15 cellular contexts compared by ENCODE assay signal in the genomic region with DNA sequence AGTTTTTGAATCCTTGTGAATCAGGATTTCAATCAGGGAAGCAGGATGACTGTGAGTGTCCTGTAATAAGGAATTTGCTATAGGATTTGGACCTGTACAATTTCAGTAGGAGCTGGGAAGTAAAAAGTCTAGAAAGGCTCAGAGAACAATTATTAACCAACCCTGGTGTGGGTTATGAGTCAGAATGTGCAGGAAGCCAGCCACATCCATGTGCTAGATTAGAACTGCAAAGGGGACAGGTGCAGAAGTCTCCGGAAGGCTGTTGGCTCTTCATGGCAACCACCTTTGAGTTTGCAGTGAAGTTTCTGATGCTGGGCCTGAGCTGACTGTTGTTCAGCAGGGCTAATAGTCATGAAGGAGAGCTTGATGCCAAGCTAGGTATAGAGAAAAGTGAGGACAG.
DNase-seq lines count a peak whose midpoint lies in the region; ATAC-seq and TF ChIP-seq lines count a peak whose summit lies in the region.
"Had no signal": no experiment of that assay in that cellular context is flagged by ENCODE, and none has a peak within 500 bp of the region (broad histone marks: within the 10 kb centered on the region; RNA-seq: fewer than 3 reads in every experiment).

No MANE protein-coding gene starts in this region.

- H3K36me3 ChIP-seq in breast epithelium (no peaks in the 10 kb centered on the region), RWPE2 (ENCODE audit: low read depth) (no peaks in the 10 kb centered on the region)
- H3K36me3 ChIP-seq: esophagus squamous epithelium, ovary had no signal

- H3K9me3 ChIP-seq in breast epithelium (peaks cover 5 to 9% of the 10 kb centered on the region in 2 donors), RWPE2 (ENCODE audit: severe bottlenecking) (no peaks in the 10 kb centered on the region)
- H3K9me3 ChIP-seq: ovary had no signal

- no peaks in the 10 kb centered on the region for H3K27me3 Mint-ChIP-seq in MCF 10A (ENCODE audit: insufficient read depth, unreplicated experiment)

- peaks cover 40% of the 10 kb centered on the region for H3K4me1 Mint-ChIP-seq in MCF 10A (ENCODE audit: insufficient read depth, unreplicated experiment)

- no peak overlapping the region for H3K27ac Mint-ChIP-seq in MCF 10A (ENCODE audit: low read depth, unreplicated experiment)
- H3K27ac Mint-ChIP-seq: CD8-positive, alpha-beta T cell had no signal

- POLR2A ChIA-PET in MCF 10A (lab: Yijun Ruan, JAX) = interaction anchor here (0.6 to 1.5 kb wide), 3 partner anchors 18 to 705 kb away, joined by 4 to 5 read pairs (median 5); no protein-coding TSS in a partner anchor

- no peaks in the 10 kb centered on the region for H3K36me3 Mint-ChIP-seq in MCF 10A (ENCODE audit: insufficient read depth, unreplicated experiment)
- H3K36me3 Mint-ChIP-seq: CD8-positive, alpha-beta T cell had no signal

- TF ChIP-seq CTCF in MCF 10A (IDR thresholded peaks at IDR 0.05; ENCODE audit: unreplicated experiment) (no peak), breast epithelium (IDR thresholded peaks at IDR 0.05) (no peak), RWPE2 (IDR thresholded peaks at IDR 0.05; ENCODE audit: poor library complexity, severe bottlenecking) (no peak)

- no peaks in the 10 kb centered on the region for H3K27me3 ChIP-seq in breast epithelium
- H3K27me3 ChIP-seq in RWPE2 (ENCODE audit: insufficient read depth, poor library complexity, severe bottlenecking) = no peaks in the 10 kb centered on the region
- H3K27me3 ChIP-seq: esophagus squamous epithelium, ovary had no signal

- CTCF ChIA-PET in MCF 10A (lab: Yijun Ruan, JAX) = interaction anchor here (0.5 to 1.7 kb wide), 7 partner anchors 11 to 84 kb away, joined by 3 to 4 read pairs (median 3); no protein-coding TSS in a partner anchor

- no peak overlapping the region for H3K4me3 Mint-ChIP-seq in MCF 10A (ENCODE audit: unreplicated experiment)
- H3K4me3 Mint-ChIP-seq: CD8-positive, alpha-beta T cell had no signal

- DNase-seq in MCF 10A (ENCODE audit: unreplicated experiment) (peak; percentile 65), breast epithelium (ENCODE audit: low spot score in 2 of 2) (no peak), RWPE2 (ENCODE audit: low spot score) (no peak), glomerular visceral epithelial cell (ENCODE audit: extremely low spot score) (peak; percentile 66), activated T-cell treated with anti-CD3 and anti-CD28 coated beads for 4 hours (no peak), DMS 273 (lab: John Stamatoyannopoulos, UW; ENCODE audit: unreplicated experiment) (no peak)
- DNase-seq: 8988T; activated naive CD4-positive, alpha-beta T cell treated with anti-CD3 and anti-CD28 coated beads, Interleukin-2, amount 50 U/mL, for 16 hours; CD8-positive, alpha-beta T cell; esophagus squamous epithelium; MV-4-11; ovary; WERI-Rb-1 had no signal

- H3K9me3 Mint-ChIP-seq in MCF 10A (ENCODE audit: unreplicated experiment) = peaks cover 7% of the 10 kb centered on the region

- peak; percentile 39; the same call in 2 of the 3 replicates for ATAC-seq in RWPE2 (ENCODE audit: low read depth)
- no peak for ATAC-seq in GM19397 (IDR thresholded peaks at IDR 0.05; ENCODE audit: unreplicated experiment)
- no peak for ATAC-seq in GM19035 (IDR thresholded peaks at IDR 0.05; ENCODE audit: unreplicated experiment)
- ATAC-seq: CD8-positive, alpha-beta T cell had no signal

- H3K27ac ChIP-seq in breast epithelium (no peak overlapping the region), RWPE2 (ENCODE audit: poor library complexity, severe bottlenecking) (peak overlapping the region; percentile 24)
- H3K27ac ChIP-seq: esophagus squamous epithelium, ovary, WERI-Rb-1 had no signal

- no TSS peak for BruUV-seq in MCF 10A (replicated peaks; lab: Mats Ljungman, UMichigan)

- H3K4me3 ChIP-seq in breast epithelium (no peak overlapping the region), RWPE2 (ENCODE audit: severe bottlenecking) (no peak overlapping the region)
- H3K4me3 ChIP-seq: esophagus squamous epithelium, ovary had no signal

- no peak for TF ChIP-seq POLR2A in breast epithelium (IDR thresholded peaks at IDR 0.05)

- no peaks in the 10 kb centered on the region for H3K4me1 ChIP-seq in breast epithelium
- H3K4me1 ChIP-seq in RWPE2 (ENCODE audit: insufficient read depth, poor library complexity, severe bottlenecking) = peaks cover 41% of the 10 kb centered on the region
- H3K4me1 ChIP-seq: esophagus squamous epithelium had no signal

- intact Hi-C loops in MCF 10A (cut with micrococcal nuclease) (no loop called here), breast epithelium (cut with DNase I; ENCODE audit: low total_unique reads) (loop anchor here (5.0 kb wide), 1 partner anchor 1091 kb away; no protein-coding TSS in a partner anchor)

Comparison
In these comparisons a context has a peak if more than half of its experiments do, and no peak if none do; other contexts are left out.
1. DNase-seq: peak in MCF 10A (single experiment) and glomerular visceral epithelial cell (single experiment); none in breast epithelium (0 of 2), RWPE2 (single experiment), activated T-cell treated with anti-CD3 and anti-CD28 coated beads for 4 hours (single experiment) and DMS 273 (single experiment).